ENCODE assay signal across 8 cellular contexts in the genomic region with DNA sequence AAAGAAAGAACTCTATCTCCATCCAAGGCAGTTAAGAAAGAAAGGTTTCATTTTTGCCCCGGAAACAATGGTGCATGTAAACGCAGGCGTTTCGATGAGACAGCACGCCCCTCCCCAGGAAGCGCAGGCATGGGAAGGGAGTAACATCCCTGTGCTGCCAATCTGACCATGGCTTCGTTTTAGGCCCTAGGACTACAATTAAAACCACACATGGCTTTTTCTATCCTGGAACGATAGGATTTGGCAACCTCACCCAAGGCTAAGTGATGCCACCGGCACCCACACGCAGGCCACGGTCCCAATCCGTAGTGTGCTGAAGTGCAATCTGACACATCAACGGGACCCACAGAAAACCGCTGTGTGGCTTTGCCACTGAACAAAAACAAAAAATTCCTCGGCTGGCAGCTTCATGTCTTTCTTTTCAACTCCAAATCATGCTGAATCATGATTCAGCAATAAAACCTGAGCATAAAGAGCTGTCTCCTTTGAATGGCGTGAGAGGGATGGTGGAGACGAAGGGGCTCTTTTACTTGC. TPM values are rescaled to one million over a fixed set of nuclear protein-coding genes. Genes with fewer than 3 reads are reported as not detected.
A peak's percentile ranks its signal among the peaks of the same experiment; 100 is the strongest.
DNase-seq lines count a peak whose midpoint lies in the region; ATAC-seq and TF ChIP-seq lines count a peak whose summit lies in the region.

No MANE protein-coding gene starts in this region.

- peak; percentile 14 for DNase-seq in SW480 (ENCODE audit: low spot score)
- peak in 3 of 61 donors; percentile 4 to 9 (median 7) for DNase-seq in caudate nucleus (lab: John Stamatoyannopoulos, UW)
- no peak for DNase-seq in Calu3
- DNase-seq in EL, result no peak
- DNase-seq in globus pallidus (ENCODE audit: low spot score), result no peak

- H3K4me3 ChIP-seq in neutrophil (ENCODE audit: low read depth in 1 of 2, low read length in 1 of 2), result no peak overlapping the region

- no peaks in the 10 kb centered on the region for H3K9me3 ChIP-seq in neutrophil

- H3K27me3 Mint-ChIP-seq in Calu3 (ENCODE audit: unreplicated experiment), result no peaks in the 10 kb centered on the region

- no peak for ATAC-seq in GM18519 (IDR thresholded peaks at IDR 0.05; ENCODE audit: low FRiP score, unreplicated experiment)

- H3K4me3 Mint-ChIP-seq in Calu3 (ENCODE audit: low read depth, unreplicated experiment), result no peak overlapping the region

- no peaks in the 10 kb centered on the region for H3K9me3 Mint-ChIP-seq in Calu3 (ENCODE audit: low read depth, unreplicated experiment)

- H3K27me3 ChIP-seq in neutrophil, result no peaks in the 10 kb centered on the region

- peak overlapping the region; percentile 43; the same call in 1 of the 2 replicates for H3K27ac ChIP-seq in C4-2B
- H3K27ac ChIP-seq in caudate nucleus (ENCODE audit: low read depth, low read length), result peak overlapping the region; percentile 72
- H3K27ac ChIP-seq in neutrophil, result peak overlapping the region; percentile 55

- peaks cover 18% of the 10 kb centered on the region for H3K36me3 Mint-ChIP-seq in Calu3 (ENCODE audit: insufficient read depth, unreplicated experiment)

- CTCF ChIA-PET in Calu3 (lab: Charles Lee), result no interaction called here

- BruUV-seq in Calu3 (replicated peaks; lab: Mats Ljungman, UMichigan), result no TSS peak

- TF ChIP-seq CTCF in C4-2B (conservative IDR thresholded peaks at IDR 0.05) (no peak), neutrophil (IDR thresholded peaks at IDR 0.05) (no peak), Calu3 (IDR thresholded peaks at IDR 0.05; ENCODE audit: unreplicated experiment) (no peak)

- peaks cover 15% of the 10 kb centered on the region for H3K4me1 Mint-ChIP-seq in Calu3 (ENCODE audit: low read depth, unreplicated experiment)

- intact Hi-C loops in Calu3 (cut with micrococcal nuclease; ENCODE audit: unreplicated experiment), result no loop called here

- no peak overlapping the region for H3K27ac Mint-ChIP-seq in Calu3 (ENCODE audit: unreplicated experiment)

- H3K4me1 ChIP-seq in neutrophil (ENCODE audit: control insufficient read depth in 1 of 2, insufficient read depth in 1 of 2, low read depth in 1 of 2, low read length in 1 of 2), result peaks cover 25 to 33% of the 10 kb centered on the region in 2 experiments

- H3K36me3 ChIP-seq in neutrophil, result peaks cover 24% of the 10 kb centered on the region

RNA-seq across cellular contexts. Expression of a gene that starts 24.2 kb away (rescaled TPM):
- total RNA-seq in Calu3 (2022), result 57.0 and 58.4 TPM in 2 replicates

RNA-seq across cellular contexts. Expression of a gene that starts 39.7 kb away (rescaled TPM):
- 39.9 and 45.7 TPM in 2 replicates for total RNA-seq in Calu3 (2022)

RNA-seq across cellular contexts. Expression of a gene that starts 49.1 kb away (rescaled TPM):
- total RNA-seq in Calu3 (2022), result 4.3 and 5.5 TPM in 2 replicates

RNA-seq across cellular contexts. Expression of a gene that starts 50.2 kb away (rescaled TPM):
- total RNA-seq in Calu3 (2022), result 133 and 143 TPM in 2 replicates
